1 cellular context compared by ENCODE assay signal in the genomic region with DNA sequence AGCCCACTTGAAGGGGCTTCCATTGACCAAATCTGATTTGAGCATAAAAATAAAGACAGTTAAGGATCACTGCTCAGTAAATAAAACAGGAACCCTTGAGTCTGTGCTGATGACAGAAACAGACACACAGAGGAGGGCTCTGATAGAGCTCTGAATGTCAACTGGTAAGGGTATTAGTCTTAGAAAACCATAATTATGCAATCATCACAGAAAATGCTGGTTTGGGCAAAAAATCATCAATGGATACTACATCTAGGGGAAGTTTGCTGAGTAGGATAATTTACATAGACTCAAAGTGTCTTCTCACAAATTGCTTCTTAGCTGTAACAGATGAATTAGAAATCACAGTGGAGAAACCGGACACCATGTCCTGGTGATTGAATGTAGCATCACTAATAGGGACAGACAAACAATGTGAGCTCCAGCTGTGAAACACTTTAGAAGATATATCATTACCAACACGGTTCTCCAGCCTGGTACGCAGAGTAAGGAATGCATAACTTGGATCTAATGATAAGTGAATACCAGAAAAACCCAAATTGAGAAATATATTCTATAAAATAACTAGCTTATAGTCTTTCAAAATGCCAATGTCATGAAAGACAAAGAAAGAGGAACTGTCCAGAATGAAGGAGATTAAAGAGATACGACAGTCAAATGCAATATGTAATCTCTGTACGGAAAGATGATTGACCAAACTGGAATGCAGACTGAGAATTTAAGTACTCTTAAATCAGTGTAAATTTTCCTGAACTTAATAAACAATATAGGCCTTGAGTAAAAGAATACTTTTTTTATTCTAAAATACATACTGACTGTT.
TF ChIP-seq lines count a peak whose summit lies in the region.

No MANE protein-coding gene starts in this region.

TF ChIP-seq in SK-N-SH, 30 proteins besides CTCF, POLR2A, EP300 and RAD21 (continued from another document):
- TF ChIP-seq, protein P1, sequence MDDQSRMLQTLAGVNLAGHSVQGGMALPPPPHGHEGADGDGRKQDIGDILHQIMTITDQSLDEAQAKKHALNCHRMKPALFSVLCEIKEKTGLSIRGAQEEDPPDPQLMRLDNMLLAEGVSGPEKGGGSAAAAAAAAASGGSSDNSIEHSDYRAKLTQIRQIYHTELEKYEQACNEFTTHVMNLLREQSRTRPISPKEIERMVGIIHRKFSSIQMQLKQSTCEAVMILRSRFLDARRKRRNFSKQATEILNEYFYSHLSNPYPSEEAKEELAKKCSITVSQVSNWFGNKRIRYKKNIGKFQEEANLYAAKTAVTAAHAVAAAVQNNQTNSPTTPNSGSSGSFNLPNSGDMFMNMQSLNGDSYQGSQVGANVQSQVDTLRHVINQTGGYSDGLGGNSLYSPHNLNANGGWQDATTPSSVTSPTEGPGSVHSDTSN (IDR thresholded peaks at IDR 0.05): peak; percentile 82
- TF ChIP-seq JUND (IDR thresholded peaks at IDR 0.05): peak; percentile 32; the same call in 1 of the 2 replicates
- peak; percentile 10; the same call in 1 of the 2 replicates for TF ChIP-seq TCF12 (IDR thresholded peaks at IDR 0.05)
